Comparison of ENCODE assay signal across 15 cellular contexts in the genomic region with DNA sequence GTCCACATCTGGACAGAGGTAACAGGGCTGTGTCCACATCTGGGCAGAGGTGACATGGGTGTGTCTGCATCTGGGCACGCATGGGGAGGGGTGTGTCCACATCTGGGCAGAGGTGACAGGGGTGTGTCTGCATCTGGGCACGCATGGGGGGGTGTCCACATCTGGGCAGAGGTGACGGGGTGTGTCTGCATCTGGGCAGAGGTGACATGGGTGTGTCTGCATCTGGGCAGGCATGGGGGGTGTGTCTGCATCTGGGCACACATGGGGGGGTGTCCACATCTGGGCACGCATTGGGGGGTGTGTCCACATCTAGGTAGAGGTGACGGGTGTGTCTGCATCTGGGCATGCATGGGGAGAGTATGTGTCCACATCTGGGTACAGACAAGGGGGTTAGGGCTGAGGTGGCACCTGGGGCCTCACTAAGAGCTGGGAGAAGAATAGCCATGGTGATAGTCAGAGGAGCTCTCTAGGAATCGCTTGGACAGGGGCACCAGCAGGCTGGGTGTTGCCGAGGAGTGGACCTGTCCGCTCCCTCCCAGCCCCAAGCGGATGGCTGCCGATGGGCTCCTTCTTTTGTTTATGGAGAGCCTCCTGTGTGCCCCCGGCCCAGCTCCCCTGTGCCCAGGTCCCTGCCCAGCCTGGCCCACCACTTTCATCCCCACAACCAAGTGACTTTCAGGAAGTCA.
"Had no signal": no experiment of that assay in that cellular context is flagged by ENCODE, and none has a peak within 500 bp of the region (broad histone marks: within the 10 kb centered on the region; RNA-seq: fewer than 3 reads in every experiment).

No MANE protein-coding gene starts in this region.

- H3K9me3 Mint-ChIP-seq: activated naive CD4-positive, alpha-beta T cell treated with anti-CD3 and anti-CD28 coated beads for 36 hours; activated naive CD8-positive, alpha-beta T cell treated with anti-CD3 and anti-CD28 coated beads, Interleukin-2, amount 50 U/mL, for 24 hours; activated T-helper 17 cell treated with anti-CD3 and anti-CD28 coated beads, Interleukin-2, amount 50 U/mL, for 72 hours had no signal

- H3K36me3 ChIP-seq: pancreas had no signal

- H3K4me3 Mint-ChIP-seq: activated naive CD4-positive, alpha-beta T cell treated with anti-CD3 and anti-CD28 coated beads for 36 hours; activated naive CD8-positive, alpha-beta T cell treated with anti-CD3 and anti-CD28 coated beads, Interleukin-2, amount 50 U/mL, for 24 hours; activated T-helper 17 cell treated with anti-CD3 and anti-CD28 coated beads, Interleukin-2, amount 50 U/mL, for 72 hours had no signal

- H3K27me3 Mint-ChIP-seq: activated naive CD8-positive, alpha-beta T cell treated with anti-CD3 and anti-CD28 coated beads, Interleukin-2, amount 50 U/mL, for 24 hours; activated T-helper 17 cell treated with anti-CD3 and anti-CD28 coated beads, Interleukin-2, amount 50 U/mL, for 72 hours had no signal

- H3K27me3 ChIP-seq: dorsolateral prefrontal cortex, gastroesophageal sphincter, heart right ventricle, pancreas had no signal

- DNase-seq: activated CD4-positive, alpha-beta T cell treated with anti-CD3 and anti-CD28 coated beads, Interleukin-2, amount 50 U/mL, for 1 hour; activated CD4-positive, CD25-positive, alpha-beta regulatory T cell; activated naive CD4-positive, alpha-beta T cell treated with anti-CD3 and anti-CD28 coated beads for 36 hours; activated naive CD8-positive, alpha-beta T cell treated with anti-CD3 and anti-CD28 coated beads, Interleukin-2, amount 50 U/mL, for 24 hours; activated T-cell treated with anti-CD3 and anti-CD28 coated beads for 4 hours; heart right ventricle; kidney; mesendoderm; stimulated activated CD4-positive, alpha-beta T cell treated with anti-CD3 and anti-CD28 coated beads, Interleukin-2, amount 100 ng/mL, for 24 hours; stimulated activated naive CD4-positive, alpha-beta T cell; trophoblast cell had no signal

- ATAC-seq: activated naive CD8-positive, alpha-beta T cell treated with anti-CD3 and anti-CD28 coated beads, Interleukin-2, amount 50 U/mL, for 24 hours; activated T-helper 17 cell treated with anti-CD3 and anti-CD28 coated beads, Interleukin-2, amount 50 U/mL, for 72 hours; gastroesophageal sphincter had no signal

- H3K4me1 ChIP-seq: gastroesophageal sphincter, pancreas had no signal

- H3K27ac ChIP-seq: gastroesophageal sphincter, heart right ventricle, pancreas had no signal

- H3K9me3 ChIP-seq: gastroesophageal sphincter, heart right ventricle, pancreas had no signal

- H3K27ac Mint-ChIP-seq: activated naive CD4-positive, alpha-beta T cell treated with anti-CD3 and anti-CD28 coated beads for 36 hours; activated naive CD8-positive, alpha-beta T cell treated with anti-CD3 and anti-CD28 coated beads, Interleukin-2, amount 50 U/mL, for 24 hours; activated T-helper 17 cell treated with anti-CD3 and anti-CD28 coated beads, Interleukin-2, amount 50 U/mL, for 72 hours had no signal

- H3K4me3 ChIP-seq: dorsolateral prefrontal cortex, gastroesophageal sphincter, heart right ventricle, pancreas had no signal
